Comparison of ENCODE assay signal across 8 cellular contexts in the genomic region with DNA sequence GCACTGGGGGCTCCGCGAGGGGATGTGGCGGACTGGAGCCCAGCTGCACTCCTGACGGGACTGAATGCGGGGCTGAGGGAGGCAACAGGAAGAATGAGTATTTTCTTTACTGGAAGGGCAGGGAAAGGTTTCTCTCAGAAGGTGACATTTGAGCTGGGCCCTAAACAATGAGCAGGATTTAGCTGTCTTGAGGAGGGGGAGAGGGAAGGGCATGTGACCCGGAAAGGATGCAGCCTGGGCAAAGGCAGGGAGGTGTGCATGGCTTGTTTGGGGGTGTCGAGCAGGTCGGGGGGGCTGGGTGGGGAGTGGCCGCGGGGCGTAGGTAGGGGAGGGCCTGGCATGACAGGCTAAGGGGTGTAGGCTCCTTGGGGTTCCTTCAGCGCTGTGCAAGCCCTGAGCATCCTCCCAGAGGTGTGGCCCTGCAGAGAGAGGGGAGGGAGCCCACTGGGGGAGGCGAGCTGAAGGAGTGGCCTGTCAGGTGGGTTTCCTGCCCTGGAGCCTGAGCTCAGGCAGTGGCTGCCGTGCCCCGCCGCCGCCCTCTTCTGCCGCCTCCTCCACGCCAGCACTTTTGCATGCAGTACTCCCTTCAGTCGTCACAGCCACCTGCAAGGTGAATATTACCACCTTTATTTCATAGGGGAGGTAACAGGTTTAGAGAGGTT. TPM values are rescaled to one million over a fixed set of nuclear protein-coding genes. Genes with fewer than 3 reads are reported as not detected.
A peak's percentile ranks its signal among the peaks of the same experiment; 100 is the strongest.
DNase-seq lines count a peak whose midpoint lies in the region; ATAC-seq, FAIRE-seq and TF ChIP-seq lines count a peak whose summit lies in the region.

No MANE protein-coding gene starts in this region.

- no peak overlapping the region for H2BK5ac ChIP-seq in H9 (ENCODE audit: insufficient read length, low read length)

- H3K36me3 Mint-ChIP-seq in H9 (ENCODE audit: insufficient read depth in 1 of 3, low read depth in 3 of 3) (peaks cover 2% of the 10 kb centered on the region in 3 experiments; a peak in 2 of 7 replicates), astrocyte (ENCODE audit: low read depth, unreplicated experiment) (no peaks in the 10 kb centered on the region)
- H3K36me3 Mint-ChIP-seq in stimulated activated effector memory CD8-positive, alpha-beta T cell treated with anti-CD3 and anti-CD28 coated beads, Interleukin-12 subunit alpha, Interleukin-12 subunit beta, amount 100 ng/mL, for 72 hours: peaks cover 35% of the 10 kb centered on the region

- H3K27ac ChIP-seq in H9 (ENCODE audit: insufficient read length, low read depth, low read length) (peak overlapping the region; percentile 11), astrocyte (ENCODE audit: low read depth, low read length) (no peak overlapping the region), lung (ENCODE audit: low read depth in 1 of 2, low read length in 1 of 2) (peak overlapping the region; percentile 88 to 94)

- no peak overlapping the region for H3T11ph ChIP-seq in H9 (ENCODE audit: low read length)

- H3K4me2 ChIP-seq in H9 (ENCODE audit: insufficient read depth, insufficient read length, low read length) (peak overlapping the region; percentile 77), astrocyte (ENCODE audit: low read length) (peak overlapping the region; percentile 63)

- H3K36me3 ChIP-seq in astrocyte (ENCODE audit: insufficient read depth, low read length) (no peaks in the 10 kb centered on the region), lung (ENCODE audit: control insufficient read depth in 2 of 2, insufficient read depth in 2 of 2, low read length in 2 of 2) (no peaks in the 10 kb centered on the region)

- TF ChIP-seq CTCF in GM10266 (IDR thresholded peaks at IDR 0.05; ENCODE audit: control insufficient read depth, insufficient read depth, low read depth, missing control alignments): peak; percentile 18
- TF ChIP-seq CTCF in H9 (conservative IDR thresholded peaks at IDR 0.05): no peak
- TF ChIP-seq CTCF in astrocyte (IDR thresholded peaks at IDR 0.05; ENCODE audit: insufficient read depth, low read depth, low read length): no peak
- no peak for TF ChIP-seq CTCF in lung (IDR thresholded peaks at IDR 0.05; ENCODE audit: control extremely low read depth, extremely low read depth)

- H3K4me3 Mint-ChIP-seq in H9 (peak overlapping the region; percentile 77 to 85), astrocyte (ENCODE audit: unreplicated experiment) (peak overlapping the region; percentile 79)
- H3K4me3 Mint-ChIP-seq in stimulated activated effector memory CD8-positive, alpha-beta T cell treated with anti-CD3 and anti-CD28 coated beads, Interleukin-12 subunit alpha, Interleukin-12 subunit beta, amount 100 ng/mL, for 72 hours: peak overlapping the region; percentile 98

- FAIRE-seq in astrocyte (lab: Jason Lieb, UNC): no peak

- no peak overlapping the region for H3K4ac ChIP-seq in H9 (ENCODE audit: low read depth, low read length)

- H3K14ac ChIP-seq in H9 (ENCODE audit: insufficient read depth, low read length): no peak overlapping the region

- WGBS in H9 (ENCODE audit: extremely low coverage, insufficient read length, low lambda C conversion rate): no CpG with 5 or more reads among the region's 20 CpGs
- 12 to 26% methylated on average over 20 of the region's 20 CpGs for WGBS in lung, 2 donors

- H2BK120ac ChIP-seq in H9 (ENCODE audit: low read depth, low read length, poor library complexity, severe bottlenecking): no peak overlapping the region

- H3K4me1 ChIP-seq in H9 (ENCODE audit: insufficient read depth, low read length): peaks cover 6% of the 10 kb centered on the region; the same call in 1 of the 2 replicates
- peaks cover 20% of the 10 kb centered on the region for H3K4me1 ChIP-seq in astrocyte (ENCODE audit: insufficient read depth, low read length)
- peaks cover 15 to 23% of the 10 kb centered on the region in 2 donors for H3K4me1 ChIP-seq in lung (ENCODE audit: control insufficient read depth in 2 of 2, insufficient read depth in 2 of 2, low read length in 2 of 2)

- H4K8ac ChIP-seq in H9 (replicated peaks; ENCODE audit: insufficient read length, low read depth, low read length): no peak overlapping the region

- H4K5ac ChIP-seq in H9 (ENCODE audit: insufficient read length, low read depth, low read length): no peak overlapping the region

- no peak overlapping the region for H2AFZ ChIP-seq in H9 (ENCODE audit: low read length)
- H2AFZ ChIP-seq in astrocyte (ENCODE audit: low read depth, low read length): peak overlapping the region; percentile 81

- no peak overlapping the region for H2BK20ac ChIP-seq in H9 (ENCODE audit: low read depth, low read length, poor library complexity, severe bottlenecking)

- H3K27me3 Mint-ChIP-seq in H9 (ENCODE audit: low read depth) (peaks cover 5% of the 10 kb centered on the region; the same call in 1 of the 2 replicates), astrocyte (ENCODE audit: low read depth, unreplicated experiment) (no peaks in the 10 kb centered on the region)

- H4K20me1 ChIP-seq in H9 (ENCODE audit: control insufficient read depth, insufficient read depth, insufficient read length) (no peaks in the 10 kb centered on the region), astrocyte (ENCODE audit: insufficient read depth, low read length) (no peaks in the 10 kb centered on the region)

- H3K27ac Mint-ChIP-seq in H9 (peak overlapping the region; percentile 93 to 97 (median 96)), astrocyte (ENCODE audit: unreplicated experiment) (peak overlapping the region; percentile 89)
- H3K27ac Mint-ChIP-seq in stimulated activated effector memory CD8-positive, alpha-beta T cell treated with anti-CD3 and anti-CD28 coated beads, Interleukin-12 subunit alpha, Interleukin-12 subunit beta, amount 100 ng/mL, for 72 hours: peak overlapping the region; percentile 99

- peaks cover 8% of the 10 kb centered on the region for H3K23me2 ChIP-seq in H9 (ENCODE audit: insufficient read length, low read depth, low read length, poor library complexity, severe bottlenecking)

- H2BK15ac ChIP-seq in H9 (ENCODE audit: low read depth, low read length): no peak overlapping the region

- H3K23ac ChIP-seq in H9 (ENCODE audit: insufficient read length, low read depth, low read length): no peak overlapping the region

- H3K27me3 ChIP-seq in H9 (ENCODE audit: insufficient read depth, low read length): no peaks in the 10 kb centered on the region; the same call in 1 of the 2 replicates
- H3K27me3 ChIP-seq in astrocyte (ENCODE audit: insufficient read depth, low read length): no peaks in the 10 kb centered on the region
- no peaks in the 10 kb centered on the region for H3K27me3 ChIP-seq in lung (ENCODE audit: control insufficient read depth, insufficient read depth)

- peak overlapping the region; percentile 25 for H3K4me3 ChIP-seq in astrocyte (ENCODE audit: insufficient read depth, low read depth, low read length)
- H3K4me3 ChIP-seq in lung: no peak overlapping the region

- DNase-seq in GM10266 (ENCODE audit: extremely low spot score) (peak; percentile 57), H9 (peak; percentile 75), T follicular helper cell (ENCODE audit: low read depth) (peak; percentile 82), astrocyte (ENCODE audit: low read depth) (no peak), lung (ENCODE audit: low spot score) (no peak), NCI-H774 (lab: John Stamatoyannopoulos, UW) (no peak), HuH-7.5 (ENCODE audit: low spot score) (no peak)
- DNase-seq in stimulated activated effector memory CD8-positive, alpha-beta T cell treated with anti-CD3 and anti-CD28 coated beads, Interleukin-12 subunit alpha, Interleukin-12 subunit beta, amount 100 ng/mL, for 72 hours (ENCODE audit: low spot score in 2 of 2): peak; percentile 29 to 82

- H3K79me1 ChIP-seq in H9 (ENCODE audit: insufficient read depth, low read depth, low read length, poor library complexity, severe bottlenecking): no peaks in the 10 kb centered on the region

- H3K9ac ChIP-seq in H9 (ENCODE audit: extremely low read depth, insufficient read length, low read length) (no peak overlapping the region), astrocyte (ENCODE audit: low read length) (peak overlapping the region; percentile 33)

- H3K9me3 ChIP-seq in H9 (ENCODE audit: control insufficient read depth, low read depth, low read length): no peaks in the 10 kb centered on the region
- no peaks in the 10 kb centered on the region for H3K9me3 ChIP-seq in astrocyte (ENCODE audit: insufficient read depth, low read depth, low read length)
- no peaks in the 10 kb centered on the region for H3K9me3 ChIP-seq in lung (ENCODE audit: control insufficient read depth in 2 of 2, insufficient read depth in 1 of 2, low read length in 1 of 2)

- H3K79me2 ChIP-seq in H9 (ENCODE audit: insufficient read depth, low read length): no peaks in the 10 kb centered on the region
- no peaks in the 10 kb centered on the region for H3K79me2 ChIP-seq in astrocyte (ENCODE audit: insufficient read depth, low read length)

- H3K18ac ChIP-seq in H9 (ENCODE audit: insufficient read length, low read depth, low read length): peak overlapping the region; percentile 34

- H3K56ac ChIP-seq in H9 (ENCODE audit: insufficient read length, low read depth, low read length): no peak overlapping the region

- no peak for ATAC-seq in lung (ENCODE audit: insufficient read depth, low FRiP score)
- ATAC-seq in stimulated activated effector memory CD8-positive, alpha-beta T cell treated with anti-CD3 and anti-CD28 coated beads, Interleukin-12 subunit alpha, Interleukin-12 subunit beta, amount 100 ng/mL, for 72 hours: peak; percentile 61

- no peak overlapping the region for H4K91ac ChIP-seq in H9 (ENCODE audit: insufficient read length, low read depth, low read length)

- H2BK12ac ChIP-seq in H9 (ENCODE audit: insufficient read length, low read depth, low read length): no peak overlapping the region

- no peak overlapping the region for H2AK5ac ChIP-seq in H9 (ENCODE audit: insufficient read length, low read length)

- peaks cover 0 to 2% of the 10 kb centered on the region in 2 experiments; a peak in 2 of 5 replicates for H3K9me3 Mint-ChIP-seq in H9
- no peaks in the 10 kb centered on the region for H3K9me3 Mint-ChIP-seq in astrocyte (ENCODE audit: unreplicated experiment)
- H3K9me3 Mint-ChIP-seq in stimulated activated effector memory CD8-positive, alpha-beta T cell treated with anti-CD3 and anti-CD28 coated beads, Interleukin-12 subunit alpha, Interleukin-12 subunit beta, amount 100 ng/mL, for 72 hours: no peaks in the 10 kb centered on the region

- H3K4me1 Mint-ChIP-seq in H9: peaks cover 38 to 68% of the 10 kb centered on the region in 2 experiments
- H3K4me1 Mint-ChIP-seq in astrocyte (ENCODE audit: low read depth, unreplicated experiment): peaks cover 42% of the 10 kb centered on the region
- H3K4me1 Mint-ChIP-seq in stimulated activated effector memory CD8-positive, alpha-beta T cell treated with anti-CD3 and anti-CD28 coated beads, Interleukin-12 subunit alpha, Interleukin-12 subunit beta, amount 100 ng/mL, for 72 hours: peaks cover 75% of the 10 kb centered on the region

RNA-seq across cellular contexts. Expression of a gene that starts 17.2 kb away (rescaled TPM):
- total RNA-seq in H9 (2021) (3.7 TPM in 2 replicates), astrocyte (1.1 and 1.6 TPM in 2 replicates), lung (1 to 10 TPM; 5.0 to 6.8 TPM)
- 1 to 10 TPM; 2.3 to 3.4 TPM for polyA plus RNA-seq in lung

RNA-seq across cellular contexts. Expression of a gene that starts 52.8 kb away (rescaled TPM):
- total RNA-seq in H9 (2021) (16.6 and 18.1 TPM in 2 replicates), astrocyte (11.5 and 12.1 TPM in 2 replicates), lung (10 to 100 TPM; 25.6 to 84.1 TPM)
- 10 to 100 TPM; 36.9 to 75.3 TPM for polyA plus RNA-seq in lung

Comparison
In these comparisons a context has a peak if more than half of its experiments do, and no peak if none do; other contexts are left out.
1. DNase-seq: peak in GM10266 (single experiment), H9 (single experiment), T follicular helper cell (single experiment) and stimulated activated effector memory CD8-positive, alpha-beta T cell treated with anti-CD3 and anti-CD28 coated beads, Interleukin-12 subunit alpha, Interleukin-12 subunit beta, amount 100 ng/mL, for 72 hours (2 of 2); none in astrocyte (single experiment), lung (single experiment), NCI-H774 (single experiment) and HuH-7.5 (single experiment).
2. Peak in every context shown above with its lines, with median percentiles within 50 percentile points of each other: H3K27ac Mint-ChIP-seq and H3K4me3 Mint-ChIP-seq.